In the genomic region with DNA sequence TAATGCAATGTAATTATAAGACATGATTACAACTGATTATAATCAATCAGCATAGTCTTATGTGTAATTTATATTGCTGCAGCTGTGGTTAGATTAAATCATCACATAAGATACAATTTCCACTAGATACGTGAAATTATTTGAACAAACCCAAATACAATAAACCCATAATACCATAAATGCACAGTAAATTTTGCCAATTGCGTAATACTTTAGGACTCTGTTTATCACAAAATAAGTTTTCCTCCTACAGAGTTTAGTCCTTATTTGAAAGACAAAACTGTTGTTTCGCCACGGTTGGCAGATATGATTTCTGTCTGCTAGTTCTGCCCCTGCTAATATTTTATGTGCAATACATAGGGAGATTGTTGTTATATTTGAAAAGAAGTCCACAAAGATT, we compare ENCODE assay signal across 31 cellular contexts.
"Had no signal": no experiment of that assay in that cellular context is flagged by ENCODE, and none has a peak within 500 bp of the region (broad histone marks: within the 10 kb centered on the region; RNA-seq: fewer than 3 reads in every experiment).

No MANE protein-coding gene starts in this region.

- H3K36me3 ChIP-seq: adrenal gland, breast epithelium, cardiac muscle cell, colonic mucosa, esophagus squamous epithelium had no signal

- H3K4me3 ChIP-seq: adrenal gland, breast epithelium, cardiac muscle cell, colonic mucosa, esophagus squamous epithelium had no signal

- DNase-seq: activated CD4-positive, alpha-beta memory T cell treated with anti-CD3 and anti-CD28 coated beads for 36 hours; activated CD4-positive, alpha-beta T cell treated with anti-CD3 and anti-CD28 coated beads for 36 hours; activated CD4-positive, alpha-beta T cell treated with anti-CD3 and anti-CD28 coated beads, Interleukin-2, amount 10 ng/mL, durations not matched to agents 24 days and 14 days; activated CD4-positive, CD25-positive, alpha-beta regulatory T cell; activated CD4-positive, CD25-positive, alpha-beta regulatory T cell treated with anti-CD3 and anti-CD28 coated beads, Interleukin-2, amount 50 U/mL, for 72 hours; activated CD8-positive, alpha-beta memory T cell treated with anti-CD3 and anti-CD28 coated beads, Interleukin-2, amount 10 ng/mL, durations not matched to agents 7 days and 5 days; activated CD8-positive, alpha-beta memory T cell treated with anti-CD3 and anti-CD28 coated beads, Interleukin-2, amount 50 U/mL, for 4 hours; activated CD8-positive, alpha-beta T cell treated with anti-CD3 and anti-CD28 coated beads, Interleukin-2, amount 10 ng/mL, durations not matched to agents 7 days and 5 days; activated effector memory CD4-positive, alpha-beta T cell treated with anti-CD3 and anti-CD28 coated beads, Interleukin-2, amount 50 U/mL, for 16 hours; activated naive CD4-positive, alpha-beta T cell treated with anti-CD3 and anti-CD28 coated beads for 36 hours; activated naive CD8-positive, alpha-beta T cell treated with anti-CD3 and anti-CD28 coated beads for 36 hours; activated naive CD8-positive, alpha-beta T cell treated with anti-CD3 and anti-CD28 coated beads, Interleukin-2, amount 50 U/mL, for 24 hours; activated T-cell treated with anti-CD3 and anti-CD28 coated beads, Interleukin-2, amount 50 U/mL, for 1 hour; activated T-cell treated with anti-CD3 and anti-CD28 coated beads, Interleukin-2, amount 50 U/mL, for 48 hours; adrenal gland; amygdala; aorta; central memory CD4-positive, alpha-beta T cell; cerebellar nuclear complex; colonic mucosa; effector CD8-positive, alpha-beta T cell; esophagus squamous epithelium; foreskin fibroblast; head of caudate nucleus; T-helper 2 cell had no signal

- H3K27ac ChIP-seq: adrenal gland, breast epithelium, cardiac muscle cell, colonic mucosa, epithelial cell of prostate, esophagus squamous epithelium had no signal

- FAIRE-seq: endometrium, endothelial cell of umbilical vein, frontal cortex had no signal

- ATAC-seq: activated CD4-positive, alpha-beta T cell treated with anti-CD3 and anti-CD28 coated beads for 36 hours; activated CD8-positive, alpha-beta memory T cell treated with anti-CD3 and anti-CD28 coated beads, Interleukin-2, amount 10 ng/mL, durations not matched to agents 7 days and 5 days; activated CD8-positive, alpha-beta T cell treated with anti-CD3 and anti-CD28 coated beads, Interleukin-2, amount 10 ng/mL, durations not matched to agents 7 days and 5 days; activated naive CD8-positive, alpha-beta T cell treated with anti-CD3 and anti-CD28 coated beads, Interleukin-2, amount 50 U/mL, for 24 hours had no signal

- H3K27me3 ChIP-seq: adrenal gland, breast epithelium, cardiac muscle cell, colonic mucosa, esophagus squamous epithelium had no signal

- H3K9me3 ChIP-seq: adrenal gland, colonic mucosa, esophagus squamous epithelium had no signal

- H3K4me1 ChIP-seq: adrenal gland, breast epithelium, colonic mucosa, esophagus squamous epithelium had no signal
